Comparison of ENCODE assay signal across 1 cellular context in genomic region chr20:62860391-62860923, GRCh38.
A peak's percentile ranks its signal among the peaks of the same experiment; 100 is the strongest.
TF ChIP-seq lines count a peak whose summit lies in the region.

No MANE protein-coding gene starts in this region.

TF ChIP-seq in HepG2, 621 proteins besides CTCF, POLR2A, EP300 and RAD21 (continued from another document and continues in another):
- TF ChIP-seq MLX (CRISPR knock-in tag; IDR thresholded peaks at IDR 0.05): no peak
- TF ChIP-seq AHR (CRISPR knock-in tag; IDR thresholded peaks at IDR 0.05): peak; percentile 75; the same call in 1 of the 2 replicates
- TF ChIP-seq YEATS4 (CRISPR knock-in tag; IDR thresholded peaks at IDR 0.05; ENCODE audit: borderline replicate concordance): peak; percentile 55
- no peak for TF ChIP-seq ZNF891 (CRISPR knock-in tag; IDR thresholded peaks at IDR 0.05)
- no peak for TF ChIP-seq ZNF451 (CRISPR knock-in tag; IDR thresholded peaks at IDR 0.05)
- no peak for TF ChIP-seq MAFK (conservative IDR thresholded peaks at IDR 0.05 in 1 of 2, IDR thresholded peaks at IDR 0.05 in 1 of 2; ENCODE audit: low read length in 2 of 2)
- TF ChIP-seq JUND (CRISPR knock-in tag; IDR thresholded peaks at IDR 0.05): no peak
- TF ChIP-seq TOPORS (CRISPR knock-in tag; IDR thresholded peaks at IDR 0.05): no peak
- TF ChIP-seq ZNF605 (CRISPR knock-in tag; IDR thresholded peaks at IDR 0.05): no peak
- no peak for TF ChIP-seq ELF3 (CRISPR knock-in tag; IDR thresholded peaks at IDR 0.05)
- TF ChIP-seq STAG1 (CRISPR knock-in tag; IDR thresholded peaks at IDR 0.05): peak; percentile 22; the same call in 1 of the 2 replicates
- TF ChIP-seq CERS6 (CRISPR knock-in tag; IDR thresholded peaks at IDR 0.05): no peak
- 0 out of 2 replicates have a peak, but pooled peaks have one; percentile 5 for TF ChIP-seq TFDP1 (CRISPR knock-in tag; IDR thresholded peaks at IDR 0.05; ENCODE audit: borderline replicate concordance)
- no peak for TF ChIP-seq ZNF513 (CRISPR knock-in tag; conservative IDR thresholded peaks at IDR 0.05)
- TF ChIP-seq SNAPC4 (CRISPR knock-in tag; IDR thresholded peaks at IDR 0.05): no peak
- TF ChIP-seq ZBTB25 (CRISPR knock-in tag; IDR thresholded peaks at IDR 0.05): no peak
- TF ChIP-seq BCLAF1 (IDR thresholded peaks at IDR 0.05): no peak
- TF ChIP-seq RXRB (CRISPR knock-in tag; IDR thresholded peaks at IDR 0.05; ENCODE audit: borderline replicate concordance): no peak
- TF ChIP-seq ZNF446 (CRISPR knock-in tag; IDR thresholded peaks at IDR 0.05): no peak; the same call in 1 of the 2 replicates
- no peak; the same call in 1 of the 2 replicates for TF ChIP-seq ZNF274 (CRISPR knock-in tag; IDR thresholded peaks at IDR 0.05)
- peak; percentile 58; the same call in 1 of the 2 replicates for TF ChIP-seq MAX (IDR thresholded peaks at IDR 0.05)
- no peak for TF ChIP-seq SAFB2 (CRISPR knock-in tag; IDR thresholded peaks at IDR 0.05; ENCODE audit: borderline replicate concordance, low read depth)
- TF ChIP-seq ZNF431 (CRISPR knock-in tag; IDR thresholded peaks at IDR 0.05; ENCODE audit: borderline replicate concordance, low read depth): no peak
- 0 out of 2 replicates have a peak, but pooled peaks have one; percentile 17 for TF ChIP-seq ZNF230 (CRISPR knock-in tag; IDR thresholded peaks at IDR 0.05)
- TF ChIP-seq ZZZ3 (CRISPR knock-in tag; IDR thresholded peaks at IDR 0.05; ENCODE audit: borderline replicate concordance): no peak
- no peak for TF ChIP-seq ZNF615 (CRISPR knock-in tag; IDR thresholded peaks at IDR 0.05; ENCODE audit: borderline replicate concordance)
- TF ChIP-seq DMAP1 (CRISPR knock-in tag; IDR thresholded peaks at IDR 0.05): 0 out of 2 replicates have a peak, but pooled peaks have one; percentile 26
- no peak for TF ChIP-seq KAT2B (IDR thresholded peaks at IDR 0.05; ENCODE audit: borderline replicate concordance, low read depth, low read length)
- no peak for TF ChIP-seq FOSL2 (CRISPR knock-in tag; IDR thresholded peaks at IDR 0.05)
- TF ChIP-seq ZNF576 (CRISPR knock-in tag; IDR thresholded peaks at IDR 0.05): no peak
- TF ChIP-seq MLLT10 (CRISPR knock-in tag; IDR thresholded peaks at IDR 0.05): no peak
- TF ChIP-seq ZNF670 (CRISPR knock-in tag; IDR thresholded peaks at IDR 0.05; ENCODE audit: borderline replicate concordance): no peak
- no peak for TF ChIP-seq SOX6 (IDR thresholded peaks at IDR 0.05)
- TF ChIP-seq SOX6 (CRISPR knock-in tag; IDR thresholded peaks at IDR 0.05): no peak
- peak; percentile 75; the same call in 1 of the 2 replicates for TF ChIP-seq ZC3H13 (CRISPR knock-in tag; IDR thresholded peaks at IDR 0.05)
- TF ChIP-seq ZNF121 (CRISPR knock-in tag; IDR thresholded peaks at IDR 0.05): no peak
- TF ChIP-seq ZNF558 (CRISPR knock-in tag; IDR thresholded peaks at IDR 0.05; ENCODE audit: borderline replicate concordance): no peak
- no peak for TF ChIP-seq LRRFIP1 (CRISPR knock-in tag; conservative IDR thresholded peaks at IDR 0.05)
- TF ChIP-seq ZFP91 (CRISPR knock-in tag; IDR thresholded peaks at IDR 0.05; ENCODE audit: borderline replicate concordance): no peak
- TF ChIP-seq IRF1 (CRISPR knock-in tag; IDR thresholded peaks at IDR 0.05; ENCODE audit: low read depth): no peak
- TF ChIP-seq KLF6 (CRISPR knock-in tag; IDR thresholded peaks at IDR 0.05): no peak
- no peak for TF ChIP-seq TP53 (CRISPR knock-in tag; conservative IDR thresholded peaks at IDR 0.05)
- no peak for TF ChIP-seq SOX5 (CRISPR knock-in tag; IDR thresholded peaks at IDR 0.05; ENCODE audit: borderline replicate concordance)
- peak; percentile 46; the same call in 1 of the 2 replicates for TF ChIP-seq HIVEP1 (CRISPR knock-in tag; IDR thresholded peaks at IDR 0.05)
